ENCODE assay signal across 8 cellular contexts in genomic region chr6:26022166-26022510, GRCh38. TPM values are rescaled to one million over a fixed set of nuclear protein-coding genes. Genes with fewer than 3 reads are reported as not detected.
DNase-seq lines count a peak whose midpoint lies in the region; ATAC-seq and TF ChIP-seq lines count a peak whose summit lies in the region.

No MANE protein-coding gene starts in this region.

- H3K27ac ChIP-seq in H9 (ENCODE audit: insufficient read length, low read depth, low read length) (peak overlapping the region; percentile 96), tibial artery (peak overlapping the region; percentile 93 to 97)

- no CpG with 5 or more reads among the region's 6 CpGs for WGBS in H9 (ENCODE audit: extremely low coverage, insufficient read length, low lambda C conversion rate)

- no peak overlapping the region for H3K23ac ChIP-seq in H9 (ENCODE audit: insufficient read length, low read depth, low read length)

- H2AFZ ChIP-seq in H9 (ENCODE audit: low read length), result no peak overlapping the region

- no peaks in the 10 kb centered on the region for H3K9me3 ChIP-seq in H9 (ENCODE audit: control insufficient read depth, low read depth, low read length)
- no peaks in the 10 kb centered on the region for H3K9me3 ChIP-seq in tibial artery

- no peak overlapping the region for H4K91ac ChIP-seq in H9 (ENCODE audit: insufficient read length, low read depth, low read length)

- peak overlapping the region; percentile 51 for H3K4me3 ChIP-seq in BJ (ENCODE audit: low read depth, low read length)
- H3K4me3 ChIP-seq in WI38 (ENCODE audit: low read depth, low read length), result peak overlapping the region; percentile 72
- peak overlapping the region; percentile 74 for H3K4me3 ChIP-seq in epithelial cell of esophagus (ENCODE audit: low read length)
- peak overlapping the region; percentile 67 to 77 for H3K4me3 ChIP-seq in tibial artery

- no peaks in the 10 kb centered on the region; a peak in 1 of 5 replicates for H3K9me3 Mint-ChIP-seq in H9

- peak overlapping the region; percentile 99 to 100 (median 100) for H3K27ac Mint-ChIP-seq in H9

- H3K36me3 ChIP-seq in BJ (ENCODE audit: control insufficient read depth, insufficient read depth, low read length) (no peaks in the 10 kb centered on the region), tibial artery (no peaks in the 10 kb centered on the region)

- no peaks in the 10 kb centered on the region for H3K79me2 ChIP-seq in H9 (ENCODE audit: insufficient read depth, low read length)

- H2BK20ac ChIP-seq in H9 (ENCODE audit: low read depth, low read length, poor library complexity, severe bottlenecking), result no peak overlapping the region

- H3K4me1 ChIP-seq in H9 (ENCODE audit: insufficient read depth, low read length) (no peaks in the 10 kb centered on the region; the same call in 1 of the 2 replicates), tibial artery (peaks cover 0 to 24% (median 3%) of the 10 kb centered on the region in 4 donors)

- CTCF ChIA-PET in BJ (lab: Yijun Ruan, JAX), result interaction anchor here (0.8 to 3.8 kb wide), 3 partner anchors 9 to 30 kb away, joined by 3 to 22 read pairs (median 8); a partner anchor contains a TSS

- H2BK5ac ChIP-seq in H9 (ENCODE audit: insufficient read length, low read length), result no peak overlapping the region

- no peak overlapping the region for H4K5ac ChIP-seq in H9 (ENCODE audit: insufficient read length, low read depth, low read length)

- H3K9ac ChIP-seq in H9 (ENCODE audit: extremely low read depth, insufficient read length, low read length), result peak overlapping the region; percentile 85

- H3K4me2 ChIP-seq in H9 (ENCODE audit: insufficient read depth, insufficient read length, low read length), result peak overlapping the region; percentile 89

- no peaks in the 10 kb centered on the region for H4K20me1 ChIP-seq in H9 (ENCODE audit: control insufficient read depth, insufficient read depth, insufficient read length)

- no peak overlapping the region for H2BK12ac ChIP-seq in H9 (ENCODE audit: insufficient read length, low read depth, low read length)

- peak; percentile 59 for DNase-seq in BJ (ENCODE audit: low read depth)
- no peak for DNase-seq in H9
- peak; percentile 89 for DNase-seq in NCI-H2227 (lab: John Stamatoyannopoulos, UW; ENCODE audit: unreplicated experiment)
- peak; percentile 71 for DNase-seq in epithelial cell of esophagus (ENCODE audit: low read depth)
- DNase-seq in midbrain (lab: John Stamatoyannopoulos, UW), result peak; percentile 89
- DNase-seq in tibial artery, result peak; percentile 77 to 79

- no peaks in the 10 kb centered on the region for H3K79me1 ChIP-seq in H9 (ENCODE audit: insufficient read depth, low read depth, low read length, poor library complexity, severe bottlenecking)

- peaks cover 42 to 65% of the 10 kb centered on the region in 2 experiments for H3K4me1 Mint-ChIP-seq in H9

- ATAC-seq in GM18498 (IDR thresholded peaks at IDR 0.05; ENCODE audit: unreplicated experiment), result no peak

- H3K27me3 ChIP-seq in BJ (ENCODE audit: control insufficient read depth, insufficient read depth, low read length) (no peaks in the 10 kb centered on the region), H9 (ENCODE audit: insufficient read depth, low read length) (no peaks in the 10 kb centered on the region), tibial artery (no peaks in the 10 kb centered on the region)

- intact Hi-C loops in tibial artery (cut with DNase I; ENCODE audit: low total_unique reads), result loop anchor here (10.0 kb wide), 1 partner anchor 1813 kb away; a partner anchor contains a TSS

- H3K23me2 ChIP-seq in H9 (ENCODE audit: insufficient read length, low read depth, low read length, poor library complexity, severe bottlenecking), result peaks cover 19% of the 10 kb centered on the region

- no peak overlapping the region for H3T11ph ChIP-seq in H9 (ENCODE audit: low read length)

- POLR2A ChIA-PET in BJ (lab: Charles Lee), result interaction anchor here (0.6 to 2.9 kb wide), 7 partner anchors 10 to 1504 kb away, joined by 3 to 40 read pairs (median 4); a partner anchor contains a TSS

- H3K27me3 Mint-ChIP-seq in H9 (ENCODE audit: low read depth), result no peaks in the 10 kb centered on the region; the same call in 1 of the 2 replicates

- peak overlapping the region; percentile 77 for H3K18ac ChIP-seq in H9 (ENCODE audit: insufficient read length, low read depth, low read length)

- H2BK15ac ChIP-seq in H9 (ENCODE audit: low read depth, low read length), result no peak overlapping the region

- no peak overlapping the region for H2BK120ac ChIP-seq in H9 (ENCODE audit: low read depth, low read length, poor library complexity, severe bottlenecking)

- no peak overlapping the region for H4K8ac ChIP-seq in H9 (replicated peaks; ENCODE audit: insufficient read length, low read depth, low read length)

- H2AK5ac ChIP-seq in H9 (ENCODE audit: insufficient read length, low read length), result no peak overlapping the region

- H3K14ac ChIP-seq in H9 (ENCODE audit: insufficient read depth, low read length), result peak overlapping the region; percentile 57; the same call in 1 of the 2 replicates

- H3K4me3 Mint-ChIP-seq in H9, result peak overlapping the region; percentile 89 to 98

- no peak for TF ChIP-seq CTCF in BJ (IDR thresholded peaks at IDR 0.05; ENCODE audit: insufficient read depth, low read depth, low read length)
- no peak for TF ChIP-seq CTCF in H9 (conservative IDR thresholded peaks at IDR 0.05)
- TF ChIP-seq CTCF in WI38 (IDR thresholded peaks at IDR 0.05; ENCODE audit: low read depth, low read length), result no peak
- no peak for TF ChIP-seq CTCF in epithelial cell of esophagus (IDR thresholded peaks at IDR 0.05; ENCODE audit: insufficient read depth, low read depth, low read length, missing control alignments)
- no peak for TF ChIP-seq CTCF in tibial artery (IDR thresholded peaks at IDR 0.05)

- no peak overlapping the region; the same call in 1 of the 2 replicates for H3K4ac ChIP-seq in H9 (ENCODE audit: low read depth, low read length)

- no peaks in the 10 kb centered on the region for H3K36me3 Mint-ChIP-seq in H9 (ENCODE audit: insufficient read depth in 1 of 3, low read depth in 3 of 3)

- H3K56ac ChIP-seq in H9 (ENCODE audit: insufficient read length, low read depth, low read length), result no peak overlapping the region

RNA-seq across cellular contexts. Expression of gene TRIM38, which starts 59.5 kb away (rescaled TPM):
- 4.7 and 7.7 TPM in 2 replicates for polyA plus RNA-seq in BJ (2011; rRNA removed)
- 5.7 and 6.0 TPM in 2 replicates for polyA minus RNA-seq in BJ (2011; rRNA and poly(A)+ RNA removed)
- 0.55 and 0.61 TPM in 2 replicates for total RNA-seq in H9 (2021)
